Comparison of ENCODE assay signal across 10 cellular contexts in genomic region chr20:24379116-24379927, GRCh38.
A peak's percentile ranks its signal among the peaks of the same experiment; 100 is the strongest.
DNase-seq lines count a peak whose midpoint lies in the region; ATAC-seq and TF ChIP-seq lines count a peak whose summit lies in the region.
"Had no signal": no experiment of that assay in that cellular context is flagged by ENCODE, and none has a peak within 500 bp of the region (broad histone marks: within the 10 kb centered on the region; RNA-seq: fewer than 3 reads in every experiment).

No MANE protein-coding gene starts in this region.

- no peak for ATAC-seq in activated T-helper 17 cell treated with anti-CD3 and anti-CD28 coated beads, Interleukin-2, amount 50 U/mL, for 72 hours (replicated peaks)
- ATAC-seq in right lobe of liver, result no peak
- ATAC-seq: stimulated activated naive CD8-positive, alpha-beta T cell treated with anti-CD3 and anti-CD28 coated beads, Interleukin-15, Interleukin-2, amounts not matched to agents 100 U/mL and 50 U/mL, for 24 hours had no signal

- WGBS in right lobe of liver (ENCODE audit: insufficient coverage, low coverage, low lambda C conversion rate, missing lambda C conversion rate), result 28% methylated on average over 4 of the region's 7 CpGs

- no peaks in the 10 kb centered on the region for H3K36me3 Mint-ChIP-seq in activated T-helper 17 cell treated with anti-CD3 and anti-CD28 coated beads, Interleukin-2, amount 50 U/mL, for 72 hours (ENCODE audit: low read depth)
- H3K36me3 Mint-ChIP-seq: CD4-positive, CD25-positive, alpha-beta regulatory T cell had no signal

- H3K27ac Mint-ChIP-seq in activated T-helper 17 cell treated with anti-CD3 and anti-CD28 coated beads, Interleukin-2, amount 50 U/mL, for 72 hours, result no peak overlapping the region
- H3K27ac Mint-ChIP-seq: CD4-positive, CD25-positive, alpha-beta regulatory T cell had no signal

- H3K27me3 Mint-ChIP-seq in activated T-helper 17 cell treated with anti-CD3 and anti-CD28 coated beads, Interleukin-2, amount 50 U/mL, for 72 hours, result peaks cover 9% of the 10 kb centered on the region

- no peak for TF ChIP-seq POLR2A in right lobe of liver (IDR thresholded peaks at IDR 0.05)

- H3K4me1 Mint-ChIP-seq in activated T-helper 17 cell treated with anti-CD3 and anti-CD28 coated beads, Interleukin-2, amount 50 U/mL, for 72 hours, result no peaks in the 10 kb centered on the region
- H3K4me1 Mint-ChIP-seq: CD4-positive, CD25-positive, alpha-beta regulatory T cell had no signal

- H3K9me3 Mint-ChIP-seq in activated T-helper 17 cell treated with anti-CD3 and anti-CD28 coated beads, Interleukin-2, amount 50 U/mL, for 72 hours, result no peaks in the 10 kb centered on the region
- H3K9me3 Mint-ChIP-seq: CD4-positive, CD25-positive, alpha-beta regulatory T cell had no signal

- intact Hi-C loops in right lobe of liver (cut with DNase I), result no loop called here

- no peaks in the 10 kb centered on the region for H3K9me3 ChIP-seq in right lobe of liver

- no peaks in the 10 kb centered on the region for H3K27me3 ChIP-seq in right lobe of liver

- H3K4me1 ChIP-seq in right lobe of liver, result no peaks in the 10 kb centered on the region

- H3K4me3 Mint-ChIP-seq in activated T-helper 17 cell treated with anti-CD3 and anti-CD28 coated beads, Interleukin-2, amount 50 U/mL, for 72 hours, result no peak overlapping the region
- H3K4me3 Mint-ChIP-seq: CD4-positive, CD25-positive, alpha-beta regulatory T cell had no signal

- H3K4me3 ChIP-seq in AG09309 (ENCODE audit: control insufficient read depth, low read depth, low read length) (no peak overlapping the region), right lobe of liver (no peak overlapping the region)

- DNase-seq in AG09309 (ENCODE audit: low read depth) (peak; percentile 52), NCI-H1694 treated with DMSO at 0.1 percent for 48 hours (lab: John Stamatoyannopoulos, UW) (peak; percentile 11), ecto neural progenitor cell (ENCODE audit: low spot score) (peak; percentile 37), mucosa of gallbladder (ENCODE audit: low spot score) (peak; percentile 26), right lobe of liver (no peak), activated gamma-delta T cell treated with Interleukin-2 at 50 U/mL for 16 hours (no peak), NCI-H2171 (lab: John Stamatoyannopoulos, UW) (no peak)
- DNase-seq: CD4-positive, CD25-positive, alpha-beta regulatory T cell; stimulated activated naive CD8-positive, alpha-beta T cell treated with anti-CD3 and anti-CD28 coated beads, Interleukin-15, Interleukin-2, amounts not matched to agents 100 U/mL and 50 U/mL, for 24 hours had no signal

- H3K36me3 ChIP-seq in right lobe of liver, result no peaks in the 10 kb centered on the region

- no peak for TF ChIP-seq CTCF in AG09309 (IDR thresholded peaks at IDR 0.05; ENCODE audit: control insufficient read depth, insufficient read depth, low read depth, low read length, missing control alignments)
- no peak for TF ChIP-seq CTCF in right lobe of liver (IDR thresholded peaks at IDR 0.05)

- H3K27ac ChIP-seq in right lobe of liver, result no peak overlapping the region

Comparison
In these comparisons a context has a peak if more than half of its experiments do, and no peak if none do; other contexts are left out.
1. DNase-seq: peak in AG09309 (single experiment), NCI-H1694 treated with DMSO at 0.1 percent for 48 hours (single experiment), ecto neural progenitor cell (single experiment) and mucosa of gallbladder (single experiment); none in right lobe of liver (0 of 3), activated gamma-delta T cell treated with Interleukin-2 at 50 U/mL for 16 hours (single experiment) and NCI-H2171 (single experiment).